ENCODE assay signal across 1 cellular context in genomic region chr19:7535035-7535992, GRCh38.
TF ChIP-seq lines count a peak whose summit lies in the region.

TSS of gene PNPLA6 (plus strand) at chr19:7535717. CDS start at chr19:7535789, 72 bp downstream.

TF ChIP-seq in K562, 482 proteins besides CTCF, POLR2A, EP300 and RAD21 (continued from another document and continues in another):
- no peak for TF ChIP-seq POLR3G (IDR thresholded peaks at IDR 0.05; ENCODE audit: extremely low read depth, insufficient read length, insufficient replicate concordance)
- TF ChIP-seq STAT5A (IDR thresholded peaks at IDR 0.05; ENCODE audit: borderline replicate concordance, low read length): no peak
- TF ChIP-seq SIN3B (IDR thresholded peaks at IDR 0.05; ENCODE audit: low read depth): peak; percentile 12; the same call in 1 of the 2 replicates
- TF ChIP-seq POLR2AphosphoS2 (IDR thresholded peaks at IDR 0.05; ENCODE audit: low read length): 0 out of 2 replicates have a peak, but pooled peaks have one; percentile 63
- no peak for TF ChIP-seq C11orf30 (IDR thresholded peaks at IDR 0.05; ENCODE audit: low read depth)
- peak; percentile 71; the same call in 1 of the 2 replicates for TF ChIP-seq SMAD4 (CRISPR knock-in tag; conservative IDR thresholded peaks at IDR 0.05)
- TF ChIP-seq, protein P1, sequence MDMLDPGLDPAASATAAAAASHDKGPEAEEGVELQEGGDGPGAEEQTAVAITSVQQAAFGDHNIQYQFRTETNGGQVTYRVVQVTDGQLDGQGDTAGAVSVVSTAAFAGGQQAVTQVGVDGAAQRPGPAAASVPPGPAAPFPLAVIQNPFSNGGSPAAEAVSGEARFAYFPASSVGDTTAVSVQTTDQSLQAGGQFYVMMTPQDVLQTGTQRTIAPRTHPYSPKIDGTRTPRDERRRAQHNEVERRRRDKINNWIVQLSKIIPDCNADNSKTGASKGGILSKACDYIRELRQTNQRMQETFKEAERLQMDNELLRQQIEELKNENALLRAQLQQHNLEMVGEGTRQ (CRISPR knock-in tag; IDR thresholded peaks at IDR 0.05): no peak
- TF ChIP-seq PHTF2 (CRISPR knock-in tag; IDR thresholded peaks at IDR 0.05): no peak
- no peak for TF ChIP-seq BMI1 (IDR thresholded peaks at IDR 0.05; ENCODE audit: low read length)
- no peak for TF ChIP-seq ZNF79 (CRISPR knock-in tag; IDR thresholded peaks at IDR 0.05; ENCODE audit: low read depth)
- TF ChIP-seq CREM (IDR thresholded peaks at IDR 0.05; ENCODE audit: low read depth): peak; percentile 99
- TF ChIP-seq THAP7 (CRISPR knock-in tag; IDR thresholded peaks at IDR 0.05): peak; percentile 70; the same call in 1 of the 2 replicates
- TF ChIP-seq CBFA2T3 (IDR thresholded peaks at IDR 0.05): no peak
- TF ChIP-seq, protein P2, sequence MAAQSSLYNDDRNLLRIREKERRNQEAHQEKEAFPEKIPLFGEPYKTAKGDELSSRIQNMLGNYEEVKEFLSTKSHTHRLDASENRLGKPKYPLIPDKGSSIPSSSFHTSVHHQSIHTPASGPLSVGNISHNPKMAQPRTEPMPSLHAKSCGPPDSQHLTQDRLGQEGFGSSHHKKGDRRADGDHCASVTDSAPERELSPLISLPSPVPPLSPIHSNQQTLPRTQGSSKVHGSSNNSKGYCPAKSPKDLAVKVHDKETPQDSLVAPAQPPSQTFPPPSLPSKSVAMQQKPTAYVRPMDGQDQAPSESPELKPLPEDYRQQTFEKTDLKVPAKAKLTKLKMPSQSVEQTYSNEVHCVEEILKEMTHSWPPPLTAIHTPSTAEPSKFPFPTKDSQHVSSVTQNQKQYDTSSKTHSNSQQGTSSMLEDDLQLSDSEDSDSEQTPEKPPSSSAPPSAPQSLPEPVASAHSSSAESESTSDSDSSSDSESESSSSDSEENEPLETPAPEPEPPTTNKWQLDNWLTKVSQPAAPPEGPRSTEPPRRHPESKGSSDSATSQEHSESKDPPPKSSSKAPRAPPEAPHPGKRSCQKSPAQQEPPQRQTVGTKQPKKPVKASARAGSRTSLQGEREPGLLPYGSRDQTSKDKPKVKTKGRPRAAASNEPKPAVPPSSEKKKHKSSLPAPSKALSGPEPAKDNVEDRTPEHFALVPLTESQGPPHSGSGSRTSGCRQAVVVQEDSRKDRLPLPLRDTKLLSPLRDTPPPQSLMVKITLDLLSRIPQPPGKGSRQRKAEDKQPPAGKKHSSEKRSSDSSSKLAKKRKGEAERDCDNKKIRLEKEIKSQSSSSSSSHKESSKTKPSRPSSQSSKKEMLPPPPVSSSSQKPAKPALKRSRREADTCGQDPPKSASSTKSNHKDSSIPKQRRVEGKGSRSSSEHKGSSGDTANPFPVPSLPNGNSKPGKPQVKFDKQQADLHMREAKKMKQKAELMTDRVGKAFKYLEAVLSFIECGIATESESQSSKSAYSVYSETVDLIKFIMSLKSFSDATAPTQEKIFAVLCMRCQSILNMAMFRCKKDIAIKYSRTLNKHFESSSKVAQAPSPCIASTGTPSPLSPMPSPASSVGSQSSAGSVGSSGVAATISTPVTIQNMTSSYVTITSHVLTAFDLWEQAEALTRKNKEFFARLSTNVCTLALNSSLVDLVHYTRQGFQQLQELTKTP (IDR thresholded peaks at IDR 0.05; ENCODE audit: low read depth in 1 of 2, partially characterized antibody in 2 of 2): peak in 1 of 2 experiments; percentile 96
- no peak for TF ChIP-seq NFXL1 (CRISPR knock-in tag; IDR thresholded peaks at IDR 0.05)
- TF ChIP-seq, protein P3, sequence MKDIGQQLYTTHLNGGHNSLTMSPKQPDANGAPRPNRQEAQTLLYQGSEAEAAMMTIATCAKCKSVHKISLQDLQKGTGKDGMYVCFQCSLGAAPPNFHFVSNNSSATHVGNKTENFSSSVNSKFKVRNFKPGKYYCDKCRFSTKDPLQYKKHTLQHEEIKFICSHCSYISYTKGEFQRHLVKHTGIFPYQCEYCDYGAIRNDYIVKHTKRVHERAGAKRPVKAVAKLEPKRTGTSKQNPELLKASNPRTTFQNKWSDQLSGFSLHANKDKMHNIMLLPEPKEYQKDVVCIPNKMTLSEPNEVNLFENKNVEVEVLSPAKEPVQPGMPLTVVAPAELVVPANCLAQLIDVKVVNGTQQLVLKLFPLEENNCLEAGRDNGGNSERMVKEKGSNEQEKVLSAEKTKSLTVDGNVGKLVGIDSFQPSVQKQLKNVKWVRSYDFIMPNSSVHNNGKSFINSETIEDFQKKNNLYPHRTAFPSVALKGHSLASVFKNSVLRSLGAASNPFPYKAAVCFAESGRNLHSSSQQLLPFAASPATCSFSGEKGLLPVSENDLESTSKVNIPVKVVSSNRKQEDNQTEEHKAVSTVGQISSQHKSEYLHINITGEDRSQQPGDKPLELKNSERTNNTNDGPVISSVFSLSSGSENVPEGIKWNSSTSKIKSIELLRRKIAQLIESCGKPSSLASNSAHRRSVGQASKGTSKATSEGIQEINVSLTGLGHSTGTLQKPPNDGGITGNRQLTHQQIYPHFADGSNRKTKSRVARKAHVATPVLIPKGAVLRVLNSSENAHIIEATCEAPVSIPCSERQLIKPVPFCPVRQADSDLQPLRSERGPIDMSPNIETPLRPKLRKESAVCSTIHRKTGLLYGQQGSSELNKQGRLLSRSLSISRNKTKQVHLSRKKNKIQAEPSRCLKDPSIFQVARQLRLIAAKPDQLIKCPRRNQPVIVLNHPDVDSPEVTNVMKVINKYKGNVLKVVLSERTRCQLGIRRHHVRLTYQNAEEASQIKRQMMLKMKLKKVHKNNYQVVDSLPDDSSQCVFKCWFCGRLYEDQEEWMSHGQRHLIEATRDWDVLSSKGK (CRISPR knock-in tag; IDR thresholded peaks at IDR 0.05): no peak
- no peak for TF ChIP-seq MAFF (IDR thresholded peaks at IDR 0.05; ENCODE audit: low read length)
- TF ChIP-seq, protein P4, sequence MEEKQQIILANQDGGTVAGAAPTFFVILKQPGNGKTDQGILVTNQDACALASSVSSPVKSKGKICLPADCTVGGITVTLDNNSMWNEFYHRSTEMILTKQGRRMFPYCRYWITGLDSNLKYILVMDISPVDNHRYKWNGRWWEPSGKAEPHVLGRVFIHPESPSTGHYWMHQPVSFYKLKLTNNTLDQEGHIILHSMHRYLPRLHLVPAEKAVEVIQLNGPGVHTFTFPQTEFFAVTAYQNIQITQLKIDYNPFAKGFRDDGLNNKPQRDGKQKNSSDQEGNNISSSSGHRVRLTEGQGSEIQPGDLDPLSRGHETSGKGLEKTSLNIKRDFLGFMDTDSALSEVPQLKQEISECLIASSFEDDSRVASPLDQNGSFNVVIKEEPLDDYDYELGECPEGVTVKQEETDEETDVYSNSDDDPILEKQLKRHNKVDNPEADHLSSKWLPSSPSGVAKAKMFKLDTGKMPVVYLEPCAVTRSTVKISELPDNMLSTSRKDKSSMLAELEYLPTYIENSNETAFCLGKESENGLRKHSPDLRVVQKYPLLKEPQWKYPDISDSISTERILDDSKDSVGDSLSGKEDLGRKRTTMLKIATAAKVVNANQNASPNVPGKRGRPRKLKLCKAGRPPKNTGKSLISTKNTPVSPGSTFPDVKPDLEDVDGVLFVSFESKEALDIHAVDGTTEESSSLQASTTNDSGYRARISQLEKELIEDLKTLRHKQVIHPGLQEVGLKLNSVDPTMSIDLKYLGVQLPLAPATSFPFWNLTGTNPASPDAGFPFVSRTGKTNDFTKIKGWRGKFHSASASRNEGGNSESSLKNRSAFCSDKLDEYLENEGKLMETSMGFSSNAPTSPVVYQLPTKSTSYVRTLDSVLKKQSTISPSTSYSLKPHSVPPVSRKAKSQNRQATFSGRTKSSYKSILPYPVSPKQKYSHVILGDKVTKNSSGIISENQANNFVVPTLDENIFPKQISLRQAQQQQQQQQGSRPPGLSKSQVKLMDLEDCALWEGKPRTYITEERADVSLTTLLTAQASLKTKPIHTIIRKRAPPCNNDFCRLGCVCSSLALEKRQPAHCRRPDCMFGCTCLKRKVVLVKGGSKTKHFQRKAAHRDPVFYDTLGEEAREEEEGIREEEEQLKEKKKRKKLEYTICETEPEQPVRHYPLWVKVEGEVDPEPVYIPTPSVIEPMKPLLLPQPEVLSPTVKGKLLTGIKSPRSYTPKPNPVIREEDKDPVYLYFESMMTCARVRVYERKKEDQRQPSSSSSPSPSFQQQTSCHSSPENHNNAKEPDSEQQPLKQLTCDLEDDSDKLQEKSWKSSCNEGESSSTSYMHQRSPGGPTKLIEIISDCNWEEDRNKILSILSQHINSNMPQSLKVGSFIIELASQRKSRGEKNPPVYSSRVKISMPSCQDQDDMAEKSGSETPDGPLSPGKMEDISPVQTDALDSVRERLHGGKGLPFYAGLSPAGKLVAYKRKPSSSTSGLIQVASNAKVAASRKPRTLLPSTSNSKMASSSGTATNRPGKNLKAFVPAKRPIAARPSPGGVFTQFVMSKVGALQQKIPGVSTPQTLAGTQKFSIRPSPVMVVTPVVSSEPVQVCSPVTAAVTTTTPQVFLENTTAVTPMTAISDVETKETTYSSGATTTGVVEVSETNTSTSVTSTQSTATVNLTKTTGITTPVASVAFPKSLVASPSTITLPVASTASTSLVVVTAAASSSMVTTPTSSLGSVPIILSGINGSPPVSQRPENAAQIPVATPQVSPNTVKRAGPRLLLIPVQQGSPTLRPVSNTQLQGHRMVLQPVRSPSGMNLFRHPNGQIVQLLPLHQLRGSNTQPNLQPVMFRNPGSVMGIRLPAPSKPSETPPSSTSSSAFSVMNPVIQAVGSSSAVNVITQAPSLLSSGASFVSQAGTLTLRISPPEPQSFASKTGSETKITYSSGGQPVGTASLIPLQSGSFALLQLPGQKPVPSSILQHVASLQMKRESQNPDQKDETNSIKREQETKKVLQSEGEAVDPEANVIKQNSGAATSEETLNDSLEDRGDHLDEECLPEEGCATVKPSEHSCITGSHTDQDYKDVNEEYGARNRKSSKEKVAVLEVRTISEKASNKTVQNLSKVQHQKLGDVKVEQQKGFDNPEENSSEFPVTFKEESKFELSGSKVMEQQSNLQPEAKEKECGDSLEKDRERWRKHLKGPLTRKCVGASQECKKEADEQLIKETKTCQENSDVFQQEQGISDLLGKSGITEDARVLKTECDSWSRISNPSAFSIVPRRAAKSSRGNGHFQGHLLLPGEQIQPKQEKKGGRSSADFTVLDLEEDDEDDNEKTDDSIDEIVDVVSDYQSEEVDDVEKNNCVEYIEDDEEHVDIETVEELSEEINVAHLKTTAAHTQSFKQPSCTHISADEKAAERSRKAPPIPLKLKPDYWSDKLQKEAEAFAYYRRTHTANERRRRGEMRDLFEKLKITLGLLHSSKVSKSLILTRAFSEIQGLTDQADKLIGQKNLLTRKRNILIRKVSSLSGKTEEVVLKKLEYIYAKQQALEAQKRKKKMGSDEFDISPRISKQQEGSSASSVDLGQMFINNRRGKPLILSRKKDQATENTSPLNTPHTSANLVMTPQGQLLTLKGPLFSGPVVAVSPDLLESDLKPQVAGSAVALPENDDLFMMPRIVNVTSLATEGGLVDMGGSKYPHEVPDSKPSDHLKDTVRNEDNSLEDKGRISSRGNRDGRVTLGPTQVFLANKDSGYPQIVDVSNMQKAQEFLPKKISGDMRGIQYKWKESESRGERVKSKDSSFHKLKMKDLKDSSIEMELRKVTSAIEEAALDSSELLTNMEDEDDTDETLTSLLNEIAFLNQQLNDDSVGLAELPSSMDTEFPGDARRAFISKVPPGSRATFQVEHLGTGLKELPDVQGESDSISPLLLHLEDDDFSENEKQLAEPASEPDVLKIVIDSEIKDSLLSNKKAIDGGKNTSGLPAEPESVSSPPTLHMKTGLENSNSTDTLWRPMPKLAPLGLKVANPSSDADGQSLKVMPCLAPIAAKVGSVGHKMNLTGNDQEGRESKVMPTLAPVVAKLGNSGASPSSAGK (IDR thresholded peaks at IDR 0.05): no peak
- TF ChIP-seq, protein P5, sequence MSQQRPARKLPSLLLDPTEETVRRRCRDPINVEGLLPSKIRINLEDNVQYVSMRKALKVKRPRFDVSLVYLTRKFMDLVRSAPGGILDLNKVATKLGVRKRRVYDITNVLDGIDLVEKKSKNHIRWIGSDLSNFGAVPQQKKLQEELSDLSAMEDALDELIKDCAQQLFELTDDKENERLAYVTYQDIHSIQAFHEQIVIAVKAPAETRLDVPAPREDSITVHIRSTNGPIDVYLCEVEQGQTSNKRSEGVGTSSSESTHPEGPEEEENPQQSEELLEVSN (IDR thresholded peaks at IDR 0.05; ENCODE audit: borderline replicate concordance in 1 of 2, extremely low read depth in 1 of 2, insufficient read depth in 1 of 2, insufficient read length in 1 of 2, low read depth in 1 of 2, low read length in 1 of 2, poor library complexity in 1 of 2, severe bottlenecking in 1 of 2): no peak
- TF ChIP-seq ZBTB2 (IDR thresholded peaks at IDR 0.05): peak; percentile 94
- peak; percentile 55; the same call in 1 of the 2 replicates for TF ChIP-seq USF1 (CRISPR knock-in tag; IDR thresholded peaks at IDR 0.05)
- no peak for TF ChIP-seq RUNX1 (IDR thresholded peaks at IDR 0.05; ENCODE audit: low read depth)
- peak; percentile 21; the same call in 1 of the 2 replicates for TF ChIP-seq NCOA1 (IDR thresholded peaks at IDR 0.05; ENCODE audit: low read depth)
- TF ChIP-seq MXI1 (IDR thresholded peaks at IDR 0.05; ENCODE audit: low read depth, low read length): peak; percentile 68
- peak; percentile 86 for TF ChIP-seq POU5F1 (IDR thresholded peaks at IDR 0.05; ENCODE audit: borderline replicate concordance, low read depth, low read length, partially characterized antibody)
- TF ChIP-seq STAG1 (CRISPR knock-in tag; IDR thresholded peaks at IDR 0.05; ENCODE audit: borderline replicate concordance): no peak
- peak; percentile 63; the same call in 1 of the 2 replicates for TF ChIP-seq LCOR (CRISPR knock-in tag; IDR thresholded peaks at IDR 0.05)
- peak; percentile 96 for TF ChIP-seq ATF7 (IDR thresholded peaks at IDR 0.05)
- TF ChIP-seq MXD1 (CRISPR knock-in tag; IDR thresholded peaks at IDR 0.05; ENCODE audit: borderline replicate concordance, poor library complexity, severe bottlenecking): no peak
- TF ChIP-seq ZKSCAN8 (CRISPR knock-in tag; IDR thresholded peaks at IDR 0.05): no peak
- TF ChIP-seq ILF3 (IDR thresholded peaks at IDR 0.05; ENCODE audit: borderline replicate concordance): no peak
- no peak for TF ChIP-seq ZNF23 (CRISPR knock-in tag; IDR thresholded peaks at IDR 0.05)
